18 cellular contexts compared by ENCODE assay signal in genomic region chr2:182110326-182110725, GRCh38.
"Had no signal": no experiment of that assay in that cellular context is flagged by ENCODE, and none has a peak within 500 bp of the region (broad histone marks: within the 10 kb centered on the region; RNA-seq: fewer than 3 reads in every experiment).

No MANE protein-coding gene starts in this region.

- DNase-seq: effector memory CD4-positive, alpha-beta T cell; gastrocnemius medialis; islet precursor cell; left lung; lower lobe of right lung; mesenchymal stem cell; midbrain; naive B cell; nucleus accumbens; ovary; right cardiac atrium; small intestine; stimulated activated CD4-positive, alpha-beta T cell treated with anti-CD3 and anti-CD28 coated beads, Interleukin-12 subunit alpha, Interleukin-12 subunit beta, amount 100 ng/mL, for 4 hours; stimulated activated naive CD4-positive, alpha-beta T cell treated with Interleukin-2 at 50 U/mL for 16 hours; trophoblast cell had no signal

- H3K4me3 Mint-ChIP-seq: naive B cell, nephron had no signal

- H3K4me3 ChIP-seq: esophagus muscularis mucosa, gastrocnemius medialis, left lung, lower lobe of right lung, ovary had no signal

- H3K36me3 ChIP-seq: esophagus muscularis mucosa, gastrocnemius medialis, left lung, lower lobe of right lung, ovary had no signal

- H3K27me3 ChIP-seq: esophagus muscularis mucosa, gastrocnemius medialis, left lung, ovary had no signal

- ATAC-seq: gastrocnemius medialis, left lung, lower lobe of right lung, right cardiac atrium had no signal

- H3K9me3 Mint-ChIP-seq: naive B cell had no signal

- H3K27ac Mint-ChIP-seq: nephron had no signal

- H3K36me3 Mint-ChIP-seq: naive B cell had no signal

- H3K4me1 Mint-ChIP-seq: naive B cell, nephron had no signal

- H3K9me3 ChIP-seq: gastrocnemius medialis, left lung, lower lobe of right lung, ovary had no signal

- H3K27ac ChIP-seq: epithelial cell of prostate, esophagus muscularis mucosa, gastrocnemius medialis, left lung, lower lobe of right lung, ovary had no signal

- H3K4me1 ChIP-seq: gastrocnemius medialis, left lung, lower lobe of right lung had no signal
